8 cellular contexts compared by ENCODE assay signal in genomic region chr1:154955718-154956513, GRCh38. TPM values are rescaled to one million over a fixed set of nuclear protein-coding genes. Genes with fewer than 3 reads are reported as not detected.
DNase-seq lines count a peak whose midpoint lies in the region; TF ChIP-seq lines count a peak whose summit lies in the region.

A gene with protein sequence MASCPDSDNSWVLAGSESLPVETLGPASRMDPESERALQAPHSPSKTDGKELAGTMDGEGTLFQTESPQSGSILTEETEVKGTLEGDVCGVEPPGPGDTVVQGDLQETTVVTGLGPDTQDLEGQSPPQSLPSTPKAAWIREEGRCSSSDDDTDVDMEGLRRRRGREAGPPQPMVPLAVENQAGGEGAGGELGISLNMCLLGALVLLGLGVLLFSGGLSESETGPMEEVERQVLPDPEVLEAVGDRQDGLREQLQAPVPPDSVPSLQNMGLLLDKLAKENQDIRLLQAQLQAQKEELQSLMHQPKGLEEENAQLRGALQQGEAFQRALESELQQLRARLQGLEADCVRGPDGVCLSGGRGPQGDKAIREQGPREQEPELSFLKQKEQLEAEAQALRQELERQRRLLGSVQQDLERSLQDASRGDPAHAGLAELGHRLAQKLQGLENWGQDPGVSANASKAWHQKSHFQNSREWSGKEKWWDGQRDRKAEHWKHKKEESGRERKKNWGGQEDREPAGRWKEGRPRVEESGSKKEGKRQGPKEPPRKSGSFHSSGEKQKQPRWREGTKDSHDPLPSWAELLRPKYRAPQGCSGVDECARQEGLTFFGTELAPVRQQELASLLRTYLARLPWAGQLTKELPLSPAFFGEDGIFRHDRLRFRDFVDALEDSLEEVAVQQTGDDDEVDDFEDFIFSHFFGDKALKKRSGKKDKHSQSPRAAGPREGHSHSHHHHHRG (minus strand): TSS chr1:154956099. CDS start chr1:154953721, 2,378 bp downstream.

- DNase-seq in ELR (ENCODE audit: low read depth) (peak; percentile 90), HEK293T (ENCODE audit: extremely low spot score) (peak; percentile 95), NCI-H1092 (lab: John Stamatoyannopoulos, UW) (peak; percentile 61), SK-N-MC (ENCODE audit: low read depth, low spot score) (peak; percentile 85), foreskin melanocyte (peak; percentile 86), neural progenitor cell (ENCODE audit: low spot score) (peak; percentile 95)
- DNase-seq in activated naive CD4-positive, alpha-beta T cell treated with anti-CD3 and anti-CD28 coated beads, Interleukin-2, amount 50 U/mL, for 16 hours = peak; percentile 76

- TF ChIP-seq CTCF in neural progenitor cell (IDR thresholded peaks at IDR 0.05) (peak; percentile 48), subcutaneous adipose tissue (IDR thresholded peaks at IDR 0.05; ENCODE audit: low read depth) (no peak)

- peaks cover 49% of the 10 kb centered on the region for H4K20me1 ChIP-seq in neural progenitor cell (ENCODE audit: low read depth)

- peak within 1 kb of the TSS; percentile 85 for H3K4me2 ChIP-seq in neural progenitor cell

- H3K36me3 ChIP-seq in SK-N-MC (ENCODE audit: insufficient read depth, low read length) (peaks cover 14% of the 10 kb centered on the region; the same call in 1 of the 2 replicates), neural progenitor cell (no peaks in the 10 kb centered on the region)

- peaks cover 9% of the 10 kb centered on the region for H3K36me3 Mint-ChIP-seq in neural progenitor cell

- peaks cover 53% of the 10 kb centered on the region for H3F3A ChIP-seq in neural progenitor cell (ENCODE audit: low read depth)

- peaks cover 56% of the 10 kb centered on the region for H3K79me2 ChIP-seq in neural progenitor cell (ENCODE audit: low read depth)

- POLR2A ChIA-PET in HEK293T (lab: Yijun Ruan, JAX) = interaction anchor here (0.8 to 1.9 kb wide), 13 partner anchors 9 to 106 kb away, joined by 3 to 10 read pairs (median 5); partner anchors contain the start of genes ADAM15, CKS1B, FLAD1 and PMVK

- H3K4me1 ChIP-seq in neural progenitor cell = peaks cover 45% of the 10 kb centered on the region

- H3K27ac ChIP-seq in SK-N-MC (peak within 1 kb of the TSS; percentile 74), neural progenitor cell (peak within 1 kb of the TSS; percentile 97)

- H3K4me3 ChIP-seq in SK-N-MC (peak within 1 kb of the TSS; percentile 87), neural progenitor cell (peak within 1 kb of the TSS; percentile 66)

- H3K9me3 ChIP-seq in SK-N-MC (ENCODE audit: low read depth, low read length) (no peaks in the 10 kb centered on the region), neural progenitor cell (ENCODE audit: low read depth) (no peaks in the 10 kb centered on the region)

- H3K4me3 Mint-ChIP-seq in neural progenitor cell = peak within 1 kb of the TSS; percentile 94

- peak within 1 kb of the TSS; percentile 100 for H3K27ac Mint-ChIP-seq in neural progenitor cell

- no peaks in the 10 kb centered on the region for H3K9me3 Mint-ChIP-seq in neural progenitor cell

- CTCF ChIA-PET in HEK293T (lab: Yijun Ruan, JAX) = interaction anchor here (0.7 to 2.1 kb wide), 14 partner anchors 10 to 615 kb away, joined by 3 to 14 read pairs (median 4); partner anchors contain the start of genes KRTCAP2, LENEP and PMVK

- H3K27me3 ChIP-seq in neural progenitor cell = no peaks in the 10 kb centered on the region

- H3K9ac ChIP-seq in SK-N-MC (ENCODE audit: insufficient read length) (peak within 1 kb of the TSS; percentile 74), neural progenitor cell (peak within 1 kb of the TSS; percentile 38)

- H2AFZ ChIP-seq in neural progenitor cell (replicated peaks) = peak within 1 kb of the TSS; percentile 53

- peaks cover 72% of the 10 kb centered on the region for H3K4me1 Mint-ChIP-seq in neural progenitor cell

- peaks cover 16% of the 10 kb centered on the region for H3K27me3 Mint-ChIP-seq in neural progenitor cell (ENCODE audit: insufficient read depth, low read depth)

TF ChIP-seq in HEK293T, 16 proteins besides CTCF, POLR2A, EP300 and RAD21:
- TF ChIP-seq L3MBTL2 (conservative IDR thresholded peaks at IDR 0.05) = peak; percentile 52; the same call in 1 of the 2 replicates
- TF ChIP-seq FOXM1 (IDR thresholded peaks at IDR 0.05; ENCODE audit: borderline replicate concordance) = no peak
- TF ChIP-seq LEF1 (IDR thresholded peaks at IDR 0.05; ENCODE audit: borderline replicate concordance) = no peak
- no peak for TF ChIP-seq SUZ12 (IDR thresholded peaks at IDR 0.05)
- no peak for TF ChIP-seq SP1 (IDR thresholded peaks at IDR 0.05)
- no peak for TF ChIP-seq ZNF384 (IDR thresholded peaks at IDR 0.05)

RNA-seq across cellular contexts. Expression of the gene that starts here (rescaled TPM):
- 21.4 and 64.0 TPM in 2 replicates for total RNA-seq in neural progenitor cell (ENCODE audit: low replicate concordance)
- 100 to 1,000 TPM in 2 of 4 donors, 10 to 100 TPM in 2; 34.9 to 177 (median 91.0) TPM for total RNA-seq in subcutaneous adipose tissue

Comparison
In these comparisons a context has a peak if more than half of its experiments do, and no peak if none do; other contexts are left out.
1. Peak in every context shown above with its lines: DNase-seq, H3K4me3 ChIP-seq and H3K27ac ChIP-seq.